In genomic region chr6:84763397-84764331, GRCh38 we compare ENCODE assay signal across 8 cellular contexts. TPM values are rescaled to one million over a fixed set of nuclear protein-coding genes. Genes with fewer than 3 reads are reported as not detected.
DNase-seq lines count a peak whose midpoint lies in the region; ATAC-seq and TF ChIP-seq lines count a peak whose summit lies in the region.

No MANE protein-coding gene starts in this region.

- ATAC-seq in left lobe of liver (peak; percentile 46), HG02798 (IDR thresholded peaks at IDR 0.05; ENCODE audit: poor library complexity, unreplicated experiment) (no peak)

- peak; percentile 75 for DNase-seq in AG08395 (ENCODE audit: low spot score)
- DNase-seq in brain microvascular endothelial cell: peak; percentile 89
- no peak for DNase-seq in left lobe of liver (ENCODE audit: low spot score)
- DNase-seq in transverse colon: no peak
- no peak for DNase-seq in NCI-H774 (lab: John Stamatoyannopoulos, UW)
- no peak for DNase-seq in mesenteric fat pad (ENCODE audit: low spot score)

- in situ Hi-C loops in brain microvascular endothelial cell (cut with HindIII; ENCODE audit: low pct_ligation_motif_present, low sequenced_read_pairs): no loop called here
- in situ Hi-C loops in transverse colon (cut with MboI; ENCODE audit: low pct_ligation_motif_present in 1 of 4, low pct_unique_long_range_greater_than_20kb in 1 of 4, low sequenced_read_pairs in 3 of 4): no loop called here

- intact Hi-C loops in transverse colon (cut with DNase I; ENCODE audit: low total_unique reads): no loop called here

- peaks cover 16% of the 10 kb centered on the region for H3K36me3 ChIP-seq in brain microvascular endothelial cell (replicated peaks)
- H3K36me3 ChIP-seq in transverse colon: no peaks in the 10 kb centered on the region

- H3K27me3 ChIP-seq in brain microvascular endothelial cell (replicated peaks): no peaks in the 10 kb centered on the region
- H3K27me3 ChIP-seq in transverse colon: peaks cover 100% of the 10 kb centered on the region

- TF ChIP-seq RAD21 in Ishikawa (IDR thresholded peaks at IDR 0.05; ENCODE audit: low read depth): no peak

- WGBS in transverse colon (ENCODE audit: low coverage in 1 of 2), 2 donors: 2 to 4% methylated on average over 8 to 83 of the region's 97 CpGs

- no peak for TF ChIP-seq EP300 in Ishikawa (IDR thresholded peaks at IDR 0.05; ENCODE audit: borderline replicate concordance)
- no peak for TF ChIP-seq EP300 in transverse colon (IDR thresholded peaks at IDR 0.05; ENCODE audit: low read depth)

- H3K27ac ChIP-seq in brain microvascular endothelial cell: peak overlapping the region; percentile 96
- peak overlapping the region; percentile 45 to 69 (median 54) for H3K27ac ChIP-seq in transverse colon

- no peak for TF ChIP-seq CTCF in brain microvascular endothelial cell (IDR thresholded peaks at IDR 0.05; ENCODE audit: low read depth, low read length, missing control alignments)
- no peak for TF ChIP-seq CTCF in transverse colon (IDR thresholded peaks at IDR 0.05)

- H3K4me1 ChIP-seq in transverse colon: peaks cover 0 to 24% (median 18%) of the 10 kb centered on the region in 4 donors

- no peak for TF ChIP-seq POLR2A in transverse colon (IDR thresholded peaks at IDR 0.05)

- no peaks in the 10 kb centered on the region for H3K9me3 ChIP-seq in transverse colon

- peak overlapping the region; percentile 76 for H3K4me3 ChIP-seq in brain microvascular endothelial cell (ENCODE audit: low read depth, low read length)
- H3K4me3 ChIP-seq in transverse colon: peak overlapping the region; percentile 7 to 49 (median 24)

TF ChIP-seq in Ishikawa, 13 proteins besides CTCF, POLR2A, EP300 and RAD21:
- TF ChIP-seq CREB1 (IDR thresholded peaks at IDR 0.05; ENCODE audit: low read depth) (no peak), FOXM1 (IDR thresholded peaks at IDR 0.05; ENCODE audit: borderline replicate concordance, low read depth) (no peak), NFIC (IDR thresholded peaks at IDR 0.05) (no peak), REST (IDR thresholded peaks at IDR 0.05; ENCODE audit: low read depth) (no peak), EGR1 (IDR thresholded peaks at IDR 0.05) (no peak; the same call in 1 of the 2 replicates), YY1 (IDR thresholded peaks at IDR 0.05; ENCODE audit: low read depth) (no peak), USF1 (IDR thresholded peaks at IDR 0.05) (no peak), TAF1 (IDR thresholded peaks at IDR 0.05; ENCODE audit: low read depth) (no peak; the same call in 1 of the 2 replicates), MAX (IDR thresholded peaks at IDR 0.05) (peak; percentile 66), TEAD4 (IDR thresholded peaks at IDR 0.05) (no peak), ZBTB7A (IDR thresholded peaks at IDR 0.05; ENCODE audit: low read depth) (no peak), CEBPB (IDR thresholded peaks at IDR 0.05) (no peak), TCF12 (IDR thresholded peaks at IDR 0.05; ENCODE audit: low read depth) (peak; percentile 37; the same call in 1 of the 2 replicates)

RNA-seq across cellular contexts. Expression of gene TBX18, which starts 0.7 kb away (rescaled TPM):
- total RNA-seq in left lobe of liver: 0.30 TPM
- total RNA-seq in transverse colon: 1 to 10 TPM in 2 of 4 donors, under 1 TPM in 2; 0.14 to 3.2 (median 1.9) TPM
- 13.8 TPM for total RNA-seq in mesenteric fat pad

Comparison
In these comparisons a context has a peak if more than half of its experiments do, and no peak if none do; other contexts are left out.
1. DNase-seq: peak in AG08395 (single experiment) and brain microvascular endothelial cell (single experiment); none in left lobe of liver (single experiment), transverse colon (single experiment), NCI-H774 (single experiment) and mesenteric fat pad (single experiment).